15 cellular contexts compared by ENCODE assay signal in the genomic region with DNA sequence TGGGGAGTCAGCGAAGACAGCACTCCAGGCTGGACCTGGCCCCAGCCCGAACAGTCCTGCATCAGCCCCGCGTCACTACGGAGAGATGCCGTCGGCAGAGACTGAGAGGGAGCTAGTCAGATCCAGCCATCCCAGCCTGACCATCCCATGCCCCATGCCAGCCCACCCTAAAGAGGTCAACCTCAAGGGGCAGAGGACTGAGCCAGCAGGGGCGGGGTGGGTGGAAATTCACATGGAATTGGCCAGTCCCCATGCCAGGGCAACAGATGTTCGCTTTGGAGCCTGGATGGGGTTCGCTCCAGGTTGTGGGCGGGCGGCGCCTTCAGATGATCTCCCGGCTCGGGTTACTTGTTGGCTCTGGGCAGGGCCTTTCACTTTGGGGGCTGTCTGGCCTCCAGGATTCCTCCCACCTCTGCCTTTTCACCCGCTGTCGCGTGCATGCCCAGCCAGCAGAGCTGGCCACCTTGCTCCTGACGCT.
DNase-seq lines count a peak whose midpoint lies in the region; ATAC-seq and TF ChIP-seq lines count a peak whose summit lies in the region.
"Had no signal": no experiment of that assay in that cellular context is flagged by ENCODE, and none has a peak within 500 bp of the region (broad histone marks: within the 10 kb centered on the region; RNA-seq: fewer than 3 reads in every experiment).

No MANE protein-coding gene starts in this region.

- DNase-seq in NCI-H82 (lab: John Stamatoyannopoulos, UW) (peak; percentile 83), NCI-H82 treated with DMSO at 0.1 percent for 48 hours (lab: John Stamatoyannopoulos, UW; ENCODE audit: unreplicated experiment) (no peak), lower lobe of right lung (no peak), aorta (no peak), NCI-H1417 treated with DMSO at 0.1 percent for 48 hours (lab: John Stamatoyannopoulos, UW) (no peak), GM13977 (ENCODE audit: low spot score) (no peak), NCI-H2029 (lab: John Stamatoyannopoulos, UW) (no peak)
- DNase-seq: activated CD8-positive, alpha-beta T cell treated with anti-CD3 and anti-CD28 coated beads for 36 hours; activated effector memory CD4-positive, alpha-beta T cell treated with anti-CD3 and anti-CD28 coated beads, Interleukin-2, amount 50 U/mL, for 16 hours; HFFc6; left colon; NCI-H510A treated with DMSO at 0.1 percent for 48 hours; small intestine had no signal

- H3K27ac ChIP-seq in lower lobe of right lung (no peak overlapping the region), aorta (ENCODE audit: low read depth in 1 of 2, low read length in 2 of 2) (peak overlapping the region in 1 of 2 donors; percentile 80)

- H3K36me3 Mint-ChIP-seq in brain = peaks cover 30% of the 10 kb centered on the region

- H3K4me3 ChIP-seq in lower lobe of right lung = no peak overlapping the region
- no peak overlapping the region for H3K4me3 ChIP-seq in aorta (ENCODE audit: low read length in 2 of 2)

- H3K9me3 ChIP-seq in lower lobe of right lung = no peaks in the 10 kb centered on the region
- no peaks in the 10 kb centered on the region for H3K9me3 ChIP-seq in aorta (ENCODE audit: control insufficient read depth, low read length)

- intact Hi-C loops in lower lobe of right lung (cut with DNase I) = no loop called here
- intact Hi-C loops in aorta (cut with DNase I) = no loop called here

- H3K36me3 ChIP-seq in lower lobe of right lung (no peaks in the 10 kb centered on the region), aorta (ENCODE audit: control insufficient read depth in 1 of 2, insufficient read depth in 2 of 2, low read length in 1 of 2) (no peaks in the 10 kb centered on the region)

- WGBS in aorta, 2 donors = 31% methylated on average over 19 of the region's 19 CpGs

- peaks cover 0 to 18% (median 5%) of the 10 kb centered on the region in 5 experiments for H3K9me3 Mint-ChIP-seq in brain
- H3K9me3 Mint-ChIP-seq: activated CD8-positive, alpha-beta T cell treated with anti-CD3 and anti-CD28 coated beads for 36 hours; neural crest cell had no signal

- TF ChIP-seq CTCF in brain (conservative IDR thresholded peaks at IDR 0.05) (no peak), lower lobe of right lung (IDR thresholded peaks at IDR 0.05) (no peak), GM13977 (IDR thresholded peaks at IDR 0.05; ENCODE audit: extremely low read depth, insufficient read depth, missing control alignments) (no peak)

- in situ Hi-C loops in GM13977 (cut with MboI; ENCODE audit: low pct_unique_long_range_greater_than_20kb, low sequenced_read_pairs, unreplicated experiment) = no loop called here

- H3K27me3 Mint-ChIP-seq in brain = no peaks in the 10 kb centered on the region

- ATAC-seq in lower lobe of right lung = peak; percentile 35 to 43
- ATAC-seq in aorta (ENCODE audit: low FRiP score) = peak; percentile 27
- ATAC-seq: activated CD8-positive, alpha-beta T cell treated with anti-CD3 and anti-CD28 coated beads for 36 hours; left colon had no signal

- H3K4me3 Mint-ChIP-seq in brain = peak overlapping the region in 2 of 5 experiments; percentile 20 to 58
- H3K4me3 Mint-ChIP-seq: activated CD8-positive, alpha-beta T cell treated with anti-CD3 and anti-CD28 coated beads for 36 hours; HFFc6; neural crest cell had no signal

- peaks cover 92% of the 10 kb centered on the region for H3K4me1 Mint-ChIP-seq in brain

- peak overlapping the region in 3 of 5 experiments; percentile 46 to 83 (median 72) for H3K27ac Mint-ChIP-seq in brain
- H3K27ac Mint-ChIP-seq: activated CD8-positive, alpha-beta T cell treated with anti-CD3 and anti-CD28 coated beads for 36 hours; HFFc6 had no signal

- peaks cover 9% of the 10 kb centered on the region for H3K4me1 ChIP-seq in lower lobe of right lung
- no peaks in the 10 kb centered on the region for H3K4me1 ChIP-seq in aorta (ENCODE audit: control insufficient read depth in 1 of 2, insufficient read depth in 2 of 2, low read length in 2 of 2)

- H3K27me3 ChIP-seq in lower lobe of right lung (ENCODE audit: low read depth) (no peaks in the 10 kb centered on the region), aorta (ENCODE audit: control insufficient read depth in 1 of 2, insufficient read depth in 2 of 2, low read length in 1 of 2) (no peaks in the 10 kb centered on the region)
